ENCODE assay signal across 1 cellular context in genomic region chr4:39045791-39046221, GRCh38.
TF ChIP-seq lines count a peak whose summit lies in the region.

No MANE protein-coding gene starts in this region.

TF ChIP-seq in K562, 482 proteins besides CTCF, POLR2A, EP300 and RAD21 (continued from another document):
- TF ChIP-seq ZNF175 (CRISPR knock-in tag; IDR thresholded peaks at IDR 0.05; ENCODE audit: low read depth) = 0 out of 2 replicates have a peak, but pooled peaks have one; percentile 17
- TF ChIP-seq REST (CRISPR knock-in tag; IDR thresholded peaks at IDR 0.05; ENCODE audit: low read depth) = no peak
- no peak for TF ChIP-seq NR1H2 (CRISPR knock-in tag; IDR thresholded peaks at IDR 0.05)
- 0 out of 2 replicates have a peak, but pooled peaks have one; percentile 9 for TF ChIP-seq ZNF384 (IDR thresholded peaks at IDR 0.05; ENCODE audit: low read depth, low read length)
- peak; percentile 95 for TF ChIP-seq ZKSCAN8 (CRISPR knock-in tag; IDR thresholded peaks at IDR 0.05)
- 0 out of 4 replicates have a peak, but pooled peaks of 1 of the 2 experiments have one; percentile 16 for TF ChIP-seq ZNF318 (IDR thresholded peaks at IDR 0.05; ENCODE audit: borderline replicate concordance in 1 of 2, low read depth in 1 of 2)
- 0 out of 2 replicates have a peak, but pooled peaks have one; percentile 38 for TF ChIP-seq ZNF431 (CRISPR knock-in tag; IDR thresholded peaks at IDR 0.05)
